Comparison of ENCODE assay signal across 35 cellular contexts in the genomic region with DNA sequence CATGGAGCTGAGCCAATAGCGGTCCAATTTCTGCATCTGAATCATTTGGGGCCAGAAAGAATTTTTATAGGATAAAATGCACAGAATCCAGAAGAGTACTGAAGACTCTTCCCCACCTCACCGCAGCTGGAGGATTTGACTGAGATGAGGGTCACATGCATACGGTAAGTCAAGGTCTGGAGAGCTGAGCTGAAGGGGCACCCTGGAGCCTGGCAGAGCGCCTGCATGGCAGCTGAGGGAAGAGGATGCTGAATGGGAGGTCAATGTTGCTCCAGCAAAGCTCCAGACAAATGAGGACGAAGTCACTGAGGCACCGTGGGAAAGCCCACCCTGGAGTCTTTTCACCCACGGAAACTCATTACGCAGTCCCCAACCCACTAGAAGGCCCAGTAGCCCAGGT. TPM values are rescaled to one million over a fixed set of nuclear protein-coding genes. Genes with fewer than 3 reads are reported as not detected.
"Had no signal": no experiment of that assay in that cellular context is flagged by ENCODE, and none has a peak within 500 bp of the region (broad histone marks: within the 10 kb centered on the region; RNA-seq: fewer than 3 reads in every experiment).

No MANE protein-coding gene starts in this region.

- DNase-seq: activated B cell treated with CpG ODN at 0.5 μM for 24 hours; activated CD4-positive, alpha-beta memory T cell treated with anti-CD3 and anti-CD28 coated beads for 36 hours; activated CD4-positive, alpha-beta T cell treated with anti-CD3 and anti-CD28 coated beads for 4 hours; activated CD4-positive, alpha-beta T cell treated with anti-CD3 and anti-CD28 coated beads, Interleukin-2, amount 10 ng/mL, durations not matched to agents 24 days and 14 days; activated CD4-positive, alpha-beta T cell treated with anti-CD3 and anti-CD28 coated beads, Interleukin-2, amount 50 U/mL, for 1 hour; activated CD4-positive, alpha-beta T cell treated with anti-CD3 and anti-CD28 coated beads, Interleukin-2, amount 50 U/mL, for 4 hours; activated CD4-positive, CD25-positive, alpha-beta regulatory T cell treated with anti-CD3 and anti-CD28 coated beads, Interleukin-2, amount 50 U/mL, for 72 hours; activated CD8-positive, alpha-beta memory T cell treated with anti-CD3 and anti-CD28 coated beads, Interleukin-2, amount 10 ng/mL, durations not matched to agents 7 days and 5 days; activated CD8-positive, alpha-beta memory T cell treated with anti-CD3 and anti-CD28 coated beads, Interleukin-2, amount 50 U/mL, for 48 hours; activated CD8-positive, alpha-beta T cell treated with anti-CD3 and anti-CD28 coated beads, Interleukin-2, amount 10 ng/mL, durations not matched to agents 7 days and 5 days; activated effector memory CD4-positive, alpha-beta T cell treated with Interleukin-2 at 50 U/mL for 16 hours; activated gamma-delta T cell; activated naive CD4-positive, alpha-beta T cell treated with anti-CD3 and anti-CD28 coated beads, Interleukin-2, amount 10 ng/mL, durations not matched to agents 7 days and 5 days; activated naive CD4-positive, alpha-beta T cell treated with Interleukin-2 at 50 U/mL for 16 hours; activated naive CD8-positive, alpha-beta T cell treated with anti-CD3 and anti-CD28 coated beads, Interleukin-2, amount 10 ng/mL, durations not matched to agents 7 days and 5 days; activated naive CD8-positive, alpha-beta T cell treated with anti-CD3 and anti-CD28 coated beads, Interleukin-2, amount 50 U/mL, for 24 hours; activated T-cell treated with anti-CD3 and anti-CD28 coated beads, Interleukin-2, amount 50 U/mL, for 24 hours; activated T-cell treated with anti-CD3 and anti-CD28 coated beads, Interleukin-2, amount 50 U/mL, for 48 hours; amygdala; anterior cingulate cortex; caudate nucleus; cerebellar nuclear complex; T-helper 1 cell; T-helper 2 cell; T-helper 9 cell had no signal

- H3K36me3 ChIP-seq: ascending aorta, cardiac muscle cell had no signal

- H3K27me3 ChIP-seq: ascending aorta, cardiac muscle cell had no signal

- H3K27me3 Mint-ChIP-seq: activated CD4-positive, alpha-beta memory T cell treated with anti-CD3 and anti-CD28 coated beads for 36 hours; activated CD4-positive, alpha-beta T cell treated with anti-CD3 and anti-CD28 coated beads, Interleukin-2, amount 10 ng/mL, durations not matched to agents 24 days and 14 days; activated CD8-positive, alpha-beta memory T cell treated with anti-CD3 and anti-CD28 coated beads, Interleukin-2, amount 10 ng/mL, durations not matched to agents 7 days and 5 days; activated naive CD4-positive, alpha-beta T cell treated with anti-CD3 and anti-CD28 coated beads, Interleukin-2, amount 50 U/mL, for 24 hours; activated naive CD8-positive, alpha-beta T cell; activated naive CD8-positive, alpha-beta T cell treated with anti-CD3 and anti-CD28 coated beads, Interleukin-2, amount 10 ng/mL, durations not matched to agents 7 days and 5 days; activated naive CD8-positive, alpha-beta T cell treated with anti-CD3 and anti-CD28 coated beads, Interleukin-2, amount 50 U/mL, for 24 hours; activated T-cell treated with anti-CD3 and anti-CD28 coated beads, Interleukin-2, amount 50 U/mL, for 24 hours; brain; central memory CD8-positive, alpha-beta T cell had no signal

- H3K27ac ChIP-seq: ascending aorta, cardiac muscle cell, VCaP had no signal

- H3K9me3 ChIP-seq: ascending aorta had no signal

- H3K36me3 Mint-ChIP-seq: activated CD4-positive, alpha-beta memory T cell treated with anti-CD3 and anti-CD28 coated beads for 36 hours; activated naive CD4-positive, alpha-beta T cell treated with anti-CD3 and anti-CD28 coated beads, Interleukin-2, amount 10 ng/mL, durations not matched to agents 7 days and 5 days; activated naive CD4-positive, alpha-beta T cell treated with anti-CD3 and anti-CD28 coated beads, Interleukin-2, amount 50 U/mL, for 24 hours; activated naive CD8-positive, alpha-beta T cell; activated naive CD8-positive, alpha-beta T cell treated with anti-CD3 and anti-CD28 coated beads, Interleukin-2, amount 10 ng/mL, durations not matched to agents 7 days and 5 days; brain had no signal

- H3K4me1 ChIP-seq: ascending aorta had no signal

- H3K9me3 Mint-ChIP-seq: activated B cell treated with CpG ODN at 0.5 μM for 24 hours; activated CD4-positive, alpha-beta memory T cell treated with anti-CD3 and anti-CD28 coated beads for 36 hours; activated CD4-positive, alpha-beta T cell treated with anti-CD3 and anti-CD28 coated beads, Interleukin-2, amount 10 ng/mL, durations not matched to agents 24 days and 14 days; activated naive CD4-positive, alpha-beta T cell treated with anti-CD3 and anti-CD28 coated beads, Interleukin-2, amount 10 ng/mL, durations not matched to agents 7 days and 5 days; activated naive CD4-positive, alpha-beta T cell treated with anti-CD3 and anti-CD28 coated beads, Interleukin-2, amount 50 U/mL, for 24 hours; activated naive CD8-positive, alpha-beta T cell treated with anti-CD3 and anti-CD28 coated beads, Interleukin-2, amount 10 ng/mL, durations not matched to agents 7 days and 5 days; activated naive CD8-positive, alpha-beta T cell treated with anti-CD3 and anti-CD28 coated beads, Interleukin-2, amount 50 U/mL, for 24 hours; activated T-cell treated with anti-CD3 and anti-CD28 coated beads, Interleukin-2, amount 50 U/mL, for 24 hours; activated T-helper 2 cell treated with anti-CD3 and anti-CD28 coated beads, Interferon-gamma antibody, Interleukin-2, Interleukin-4, amounts not matched to agents 10 μg/mL and 5 μg/mL and 100 μg/mL, durations not matched to agents 14 hours and 24 hours and 36 hours; central memory CD8-positive, alpha-beta T cell; T-helper 1 cell treated with Interleukin-12 subunit alpha and Interleukin-12 subunit beta and Interleukin-4 antibody, amounts not matched to agents 30 μg/mL and 1 μg/mL, for 36 hours; T-helper 2 cell treated with Interferon-gamma antibody and Interleukin-4, amounts not matched to agents 5 μg/mL and 100 μg/mL, for 36 hours had no signal

- H3K4me1 Mint-ChIP-seq: activated B cell treated with CpG ODN at 0.5 μM for 24 hours; activated naive CD4-positive, alpha-beta T cell treated with anti-CD3 and anti-CD28 coated beads, Interleukin-2, amount 50 U/mL, for 24 hours; brain; central memory CD8-positive, alpha-beta T cell had no signal

- H3K27ac Mint-ChIP-seq: activated B cell treated with CpG ODN at 0.5 μM for 24 hours; activated CD4-positive, alpha-beta memory T cell treated with anti-CD3 and anti-CD28 coated beads for 36 hours; activated CD4-positive, alpha-beta T cell treated with anti-CD3 and anti-CD28 coated beads, Interleukin-2, amount 10 ng/mL, durations not matched to agents 24 days and 14 days; activated CD8-positive, alpha-beta memory T cell treated with anti-CD3 and anti-CD28 coated beads, Interleukin-2, amount 10 ng/mL, durations not matched to agents 7 days and 5 days; activated CD8-positive, alpha-beta T cell treated with anti-CD3 and anti-CD28 coated beads, Interleukin-2, amount 10 ng/mL, durations not matched to agents 7 days and 5 days; activated naive CD4-positive, alpha-beta T cell treated with anti-CD3 and anti-CD28 coated beads, Interleukin-2, amount 10 ng/mL, durations not matched to agents 7 days and 5 days; activated naive CD4-positive, alpha-beta T cell treated with anti-CD3 and anti-CD28 coated beads, Interleukin-2, amount 50 U/mL, for 24 hours; activated naive CD8-positive, alpha-beta T cell; activated naive CD8-positive, alpha-beta T cell treated with anti-CD3 and anti-CD28 coated beads, Interleukin-2, amount 10 ng/mL, durations not matched to agents 7 days and 5 days; activated naive CD8-positive, alpha-beta T cell treated with anti-CD3 and anti-CD28 coated beads, Interleukin-2, amount 50 U/mL, for 24 hours; activated T-cell treated with anti-CD3 and anti-CD28 coated beads, Interleukin-2, amount 50 U/mL, for 24 hours; activated T-helper 2 cell treated with anti-CD3 and anti-CD28 coated beads, Interferon-gamma antibody, Interleukin-2, Interleukin-4, amounts not matched to agents 10 μg/mL and 5 μg/mL and 100 μg/mL, durations not matched to agents 14 hours and 24 hours and 36 hours; brain; T-helper 1 cell treated with Interleukin-12 subunit alpha and Interleukin-12 subunit beta and Interleukin-4 antibody, amounts not matched to agents 30 μg/mL and 1 μg/mL, for 36 hours; T-helper 2 cell treated with Interferon-gamma antibody and Interleukin-4, amounts not matched to agents 5 μg/mL and 100 μg/mL, for 36 hours had no signal

- H3K4me3 Mint-ChIP-seq: activated B cell treated with CpG ODN at 0.5 μM for 24 hours; activated CD4-positive, alpha-beta memory T cell treated with anti-CD3 and anti-CD28 coated beads for 36 hours; activated CD4-positive, alpha-beta T cell treated with anti-CD3 and anti-CD28 coated beads, Interleukin-2, amount 10 ng/mL, durations not matched to agents 24 days and 14 days; activated CD8-positive, alpha-beta memory T cell treated with anti-CD3 and anti-CD28 coated beads, Interleukin-2, amount 10 ng/mL, durations not matched to agents 7 days and 5 days; activated CD8-positive, alpha-beta T cell treated with anti-CD3 and anti-CD28 coated beads, Interleukin-2, amount 10 ng/mL, durations not matched to agents 7 days and 5 days; activated naive CD4-positive, alpha-beta T cell treated with anti-CD3 and anti-CD28 coated beads, Interleukin-2, amount 10 ng/mL, durations not matched to agents 7 days and 5 days; activated naive CD4-positive, alpha-beta T cell treated with anti-CD3 and anti-CD28 coated beads, Interleukin-2, amount 50 U/mL, for 24 hours; activated naive CD8-positive, alpha-beta T cell; activated naive CD8-positive, alpha-beta T cell treated with anti-CD3 and anti-CD28 coated beads, Interleukin-2, amount 10 ng/mL, durations not matched to agents 7 days and 5 days; activated naive CD8-positive, alpha-beta T cell treated with anti-CD3 and anti-CD28 coated beads, Interleukin-2, amount 50 U/mL, for 24 hours; activated T-cell treated with anti-CD3 and anti-CD28 coated beads, Interleukin-2, amount 50 U/mL, for 24 hours; brain; central memory CD8-positive, alpha-beta T cell; T-helper 1 cell treated with Interleukin-12 subunit alpha and Interleukin-12 subunit beta and Interleukin-4 antibody, amounts not matched to agents 30 μg/mL and 1 μg/mL, for 36 hours; T-helper 2 cell treated with Interferon-gamma antibody and Interleukin-4, amounts not matched to agents 5 μg/mL and 100 μg/mL, for 36 hours had no signal

- H3K4me3 ChIP-seq: ascending aorta, cardiac muscle cell had no signal

RNA-seq across cellular contexts. Expression of a gene that starts 43.4 kb away (rescaled TPM):
- total RNA-seq: activated B cell treated with CpG ODN at 0.5 μM for 24 hours; activated naive CD8-positive, alpha-beta T cell treated with anti-CD3 and anti-CD28 coated beads, Interleukin-2, amount 10 ng/mL, durations not matched to agents 7 days and 5 days; ascending aorta; cardiac muscle cell had no signal
- polyA plus RNA-seq: cardiac muscle cell had no signal
